1 cellular context compared by ENCODE assay signal in the genomic region with DNA sequence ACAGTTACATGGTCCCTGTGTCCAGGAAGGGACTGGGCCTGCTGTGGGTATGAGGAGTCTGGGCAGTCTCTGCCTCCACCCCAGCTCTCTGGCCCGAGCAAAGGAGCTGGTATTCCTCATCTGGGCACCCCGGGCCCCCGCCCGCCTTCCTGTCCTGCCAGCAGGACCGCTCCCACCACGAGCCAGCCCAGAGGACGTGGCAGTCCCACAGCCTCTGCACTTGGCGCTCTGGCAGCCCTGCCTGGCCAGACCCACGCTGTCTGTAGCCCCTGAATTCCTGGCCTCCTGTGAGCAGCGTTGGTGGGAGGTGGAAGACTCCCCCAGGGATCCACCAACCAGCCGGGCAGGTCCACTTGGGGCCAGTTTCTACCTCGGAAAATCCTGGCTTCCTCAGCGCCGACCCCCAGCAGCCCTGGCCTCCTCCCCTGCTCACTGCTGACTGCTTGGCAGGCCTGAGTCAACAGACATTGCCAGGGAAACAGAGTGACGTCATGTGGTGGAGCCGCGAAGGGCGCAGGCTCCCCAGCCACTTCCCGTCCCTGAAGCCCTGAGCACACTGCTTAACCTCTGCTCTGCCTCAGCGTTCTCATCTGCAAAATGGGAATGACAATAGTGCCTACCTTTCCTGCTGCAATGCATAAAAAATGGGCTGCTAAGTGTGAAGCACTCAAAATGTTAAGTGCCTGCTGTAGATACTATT.
TF ChIP-seq lines count a peak whose summit lies in the region.

No MANE protein-coding gene starts in this region.

TF ChIP-seq in HEK293, 187 proteins besides CTCF, POLR2A, EP300 and RAD21 (continued from another document):
- TF ChIP-seq PRDM4 (tag by site-specific recombination; IDR thresholded peaks at IDR 0.05) (no peak), PRDM10 (tag by site-specific recombination; IDR thresholded peaks at IDR 0.05) (no peak), TRIM28 (IDR thresholded peaks at IDR 0.05; ENCODE audit: borderline replicate concordance, low read length) (no peak), ZFP69B (tag by site-specific recombination; IDR thresholded peaks at IDR 0.05) (no peak), PRDM6 (tag by site-specific recombination; IDR thresholded peaks at IDR 0.05) (no peak), ZBTB7A (tag by site-specific recombination; IDR thresholded peaks at IDR 0.05; ENCODE audit: low read depth) (0 out of 2 replicates have a peak, but pooled peaks have one; percentile 63), ZNF560 (tag by site-specific recombination; IDR thresholded peaks at IDR 0.05; ENCODE audit: borderline replicate concordance) (no peak), ZNF184 (tag by site-specific recombination; IDR thresholded peaks at IDR 0.05) (no peak), BCL11B (tag by site-specific recombination; IDR thresholded peaks at IDR 0.05; ENCODE audit: low read depth) (no peak), ZNF138 (tag by site-specific recombination; IDR thresholded peaks at IDR 0.05; ENCODE audit: borderline replicate concordance) (no peak)
- TF ChIP-seq, protein P1, sequence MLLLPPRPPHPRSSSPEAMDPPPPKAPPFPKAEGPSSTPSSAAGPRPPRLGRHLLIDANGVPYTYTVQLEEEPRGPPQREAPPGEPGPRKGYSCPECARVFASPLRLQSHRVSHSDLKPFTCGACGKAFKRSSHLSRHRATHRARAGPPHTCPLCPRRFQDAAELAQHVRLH (tag by site-specific recombination; IDR thresholded peaks at IDR 0.05) = peak; percentile 93
- TF ChIP-seq, protein P2, sequence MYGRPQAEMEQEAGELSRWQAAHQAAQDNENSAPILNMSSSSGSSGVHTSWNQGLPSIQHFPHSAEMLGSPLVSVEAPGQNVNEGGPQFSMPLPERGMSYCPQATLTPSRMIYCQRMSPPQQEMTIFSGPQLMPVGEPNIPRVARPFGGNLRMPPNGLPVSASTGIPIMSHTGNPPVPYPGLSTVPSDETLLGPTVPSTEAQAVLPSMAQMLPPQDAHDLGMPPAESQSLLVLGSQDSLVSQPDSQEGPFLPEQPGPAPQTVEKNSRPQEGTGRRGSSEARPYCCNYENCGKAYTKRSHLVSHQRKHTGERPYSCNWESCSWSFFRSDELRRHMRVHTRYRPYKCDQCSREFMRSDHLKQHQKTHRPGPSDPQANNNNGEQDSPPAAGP (tag by site-specific recombination; IDR thresholded peaks at IDR 0.05) = peak; percentile 67; the same call in 1 of the 2 replicates
TF ChIP-seq in HEK293: peak in this region for 16.
